8 cellular contexts compared by ENCODE assay signal in genomic region chr17:7574176-7574953, GRCh38. TPM values are rescaled to one million over a fixed set of nuclear protein-coding genes. Genes with fewer than 3 reads are reported as not detected.
DNase-seq lines count a peak whose midpoint lies in the region; ATAC-seq and TF ChIP-seq lines count a peak whose summit lies in the region.

No MANE protein-coding gene starts in this region.

- H3K4ac ChIP-seq in mesendoderm (ENCODE audit: low read depth, low read length), result no peak overlapping the region

- no peak overlapping the region for H2AK5ac ChIP-seq in mesendoderm (ENCODE audit: low read length)

- H3K27me3 ChIP-seq in body of pancreas, result no peaks in the 10 kb centered on the region
- no peaks in the 10 kb centered on the region for H3K27me3 ChIP-seq in mesendoderm (ENCODE audit: insufficient read depth, low read length, poor library complexity)
- no peaks in the 10 kb centered on the region for H3K27me3 ChIP-seq in vagina

- peak overlapping the region; percentile 23 for H3K4me2 ChIP-seq in mesendoderm (ENCODE audit: low read length)

- H2BK15ac ChIP-seq in mesendoderm (replicated peaks; ENCODE audit: low read depth), result no peak overlapping the region

- peaks cover 16% of the 10 kb centered on the region for H3K79me1 ChIP-seq in mesendoderm (ENCODE audit: low read length)

- H2BK120ac ChIP-seq in mesendoderm (ENCODE audit: low read depth, low read length), result no peak overlapping the region

- TF ChIP-seq CTCF in body of pancreas (IDR thresholded peaks at IDR 0.05), result no peak
- no peak for TF ChIP-seq CTCF in vagina (IDR thresholded peaks at IDR 0.05)

- no peak overlapping the region for H4K5ac ChIP-seq in mesendoderm (ENCODE audit: low read length)

- peaks cover 79% of the 10 kb centered on the region for H3K4me1 Mint-ChIP-seq in stimulated activated naive CD8-positive, alpha-beta T cell treated with anti-CD3 and anti-CD28 coated beads, Interleukin-15, Interleukin-2, amounts not matched to agents 100 ng/mL and 50 ng/mL, for 24 hours (ENCODE audit: low read depth)

- H3K27ac ChIP-seq in body of pancreas, result peak overlapping the region; percentile 90 to 99 (median 98)
- no peak overlapping the region for H3K27ac ChIP-seq in mesendoderm (ENCODE audit: low read depth, low read length)
- H3K27ac ChIP-seq in vagina, result peak overlapping the region; percentile 99

- peaks cover 39% of the 10 kb centered on the region for H3K79me2 ChIP-seq in mesendoderm (ENCODE audit: control insufficient read depth, insufficient read depth, low read length)

- H3K4me3 Mint-ChIP-seq in stimulated activated naive CD8-positive, alpha-beta T cell treated with anti-CD3 and anti-CD28 coated beads, Interleukin-15, Interleukin-2, amounts not matched to agents 100 ng/mL and 50 ng/mL, for 24 hours, result peak overlapping the region; percentile 95

- TF ChIP-seq POLR2A in body of pancreas (IDR thresholded peaks at IDR 0.05) (no peak), vagina (IDR thresholded peaks at IDR 0.05) (no peak)

- H3K9me3 Mint-ChIP-seq in stimulated activated naive CD8-positive, alpha-beta T cell treated with anti-CD3 and anti-CD28 coated beads, Interleukin-15, Interleukin-2, amounts not matched to agents 100 ng/mL and 50 ng/mL, for 24 hours, result no peaks in the 10 kb centered on the region

- H3K18ac ChIP-seq in mesendoderm (ENCODE audit: low read length), result no peak overlapping the region

- peaks cover 93% of the 10 kb centered on the region for H3K36me3 Mint-ChIP-seq in stimulated activated naive CD8-positive, alpha-beta T cell treated with anti-CD3 and anti-CD28 coated beads, Interleukin-15, Interleukin-2, amounts not matched to agents 100 ng/mL and 50 ng/mL, for 24 hours (ENCODE audit: low read depth)

- no peak overlapping the region for H4K8ac ChIP-seq in mesendoderm (ENCODE audit: low read depth, low read length)

- no peak for ATAC-seq in stimulated activated naive CD8-positive, alpha-beta T cell treated with anti-CD3 and anti-CD28 coated beads, Interleukin-15, Interleukin-2, amounts not matched to agents 100 U/mL and 50 U/mL, for 24 hours
- ATAC-seq in body of pancreas (no peak), GM19397 (IDR thresholded peaks at IDR 0.05; ENCODE audit: unreplicated experiment) (no peak)

- 18 to 23% methylated on average over 14 to 15 of the region's 15 CpGs for WGBS in body of pancreas, 2 donors
- no CpG with 5 or more reads among the region's 15 CpGs for WGBS in mesendoderm (ENCODE audit: extremely low coverage, insufficient coverage, low lambda C conversion rate)

- H3K23ac ChIP-seq in mesendoderm (ENCODE audit: low read length), result no peak overlapping the region

- H3K27ac Mint-ChIP-seq in stimulated activated naive CD8-positive, alpha-beta T cell treated with anti-CD3 and anti-CD28 coated beads, Interleukin-15, Interleukin-2, amounts not matched to agents 100 ng/mL and 50 ng/mL, for 24 hours, result peak overlapping the region; percentile 99

- peak overlapping the region; percentile 88 to 98 for H3K4me3 ChIP-seq in body of pancreas
- peak overlapping the region; percentile 90 for H3K4me3 ChIP-seq in mesendoderm (ENCODE audit: low read length)
- peak overlapping the region; percentile 97 to 100 for H3K4me3 ChIP-seq in vagina

- H3K4me1 ChIP-seq in body of pancreas (peaks cover 38% of the 10 kb centered on the region), mesendoderm (ENCODE audit: control insufficient read depth, low read depth, low read length) (peaks cover 2% of the 10 kb centered on the region), vagina (peaks cover 41% of the 10 kb centered on the region)

- peak overlapping the region; percentile 100 for H3K56ac ChIP-seq in mesendoderm (ENCODE audit: low read length)

- H3K36me3 ChIP-seq in body of pancreas (replicated peaks in 1 of 2; ENCODE audit: insufficient read depth in 1 of 2, low read depth in 2 of 2) (peaks cover 37 to 39% of the 10 kb centered on the region in 2 donors), mesendoderm (ENCODE audit: control insufficient read depth, insufficient read depth, low read length) (peaks cover 41% of the 10 kb centered on the region), vagina (peaks cover 6 to 70% of the 10 kb centered on the region in 2 donors)

- intact Hi-C loops in body of pancreas (cut with DNase I), result no loop called here
- intact Hi-C loops in vagina (cut with DNase I), result no loop called here

- H3K9me3 ChIP-seq in body of pancreas (no peaks in the 10 kb centered on the region), vagina (no peaks in the 10 kb centered on the region)

- H2BK5ac ChIP-seq in mesendoderm (ENCODE audit: low read length), result no peak overlapping the region

- H3K9ac ChIP-seq in mesendoderm (ENCODE audit: low read length), result peak overlapping the region; percentile 99

- no peak for DNase-seq in stimulated activated naive CD8-positive, alpha-beta T cell treated with anti-CD3 and anti-CD28 coated beads, Interleukin-15, Interleukin-2, amounts not matched to agents 100 U/mL and 50 U/mL, for 24 hours
- no peak for DNase-seq in body of pancreas
- DNase-seq in mesendoderm, result no peak
- DNase-seq in vagina (ENCODE audit: extremely low spot score in 2 of 2), result peak in 1 of 2 donors; percentile 88
- no peak for DNase-seq in NCI-H2107 treated with DMSO at 0.1 percent for 48 hours (lab: John Stamatoyannopoulos, UW; ENCODE audit: unreplicated experiment)
- DNase-seq in NCI-H2196 (lab: John Stamatoyannopoulos, UW; ENCODE audit: unreplicated experiment), result no peak

- H3K27me3 Mint-ChIP-seq in stimulated activated naive CD8-positive, alpha-beta T cell treated with anti-CD3 and anti-CD28 coated beads, Interleukin-15, Interleukin-2, amounts not matched to agents 100 ng/mL and 50 ng/mL, for 24 hours, result no peaks in the 10 kb centered on the region

RNA-seq across cellular contexts. Expression of gene CD68, which starts 5.1 kb away (rescaled TPM):
- total RNA-seq in body of pancreas (10 to 100 TPM in 1 of 2 donors, 1 to 10 TPM in 1; 4.3 to 14.8 TPM), vagina (40.0 TPM)
- polyA plus RNA-seq in mesendoderm (2013, experiment 1 of 2), result 0.44 TPM
- polyA plus RNA-seq in mesendoderm (2013, experiment 2 of 2), result 0.42 TPM

RNA-seq across cellular contexts. Expression of gene MPDU1, which starts 9.3 kb away (rescaled TPM):
- 10 to 100 TPM; 27.0 to 37.6 TPM for total RNA-seq in body of pancreas
- polyA plus RNA-seq in mesendoderm (2013, experiment 1 of 2), result 101 TPM
- 96.5 TPM for polyA plus RNA-seq in mesendoderm (2013, experiment 2 of 2)
- 73.4 TPM for total RNA-seq in vagina

RNA-seq across cellular contexts. Expression of gene SENP3, which starts 12.6 kb away (rescaled TPM):
- total RNA-seq in body of pancreas (10 to 100 TPM; 25.7 to 28.0 TPM), vagina (60.2 TPM)
- 59.2 TPM for polyA plus RNA-seq in mesendoderm (2013, experiment 1 of 2)
- polyA plus RNA-seq in mesendoderm (2013, experiment 2 of 2), result 55.7 TPM

RNA-seq across cellular contexts. Expression of gene SOX15, which starts 15.5 kb away (rescaled TPM):
- total RNA-seq in body of pancreas (not detected), vagina (44.4 TPM)
- 18.2 TPM for polyA plus RNA-seq in mesendoderm (2013, experiment 1 of 2)
- polyA plus RNA-seq in mesendoderm (2013, experiment 2 of 2), result 18.4 TPM

RNA-seq across cellular contexts. Expression of gene TNFSF13, which starts 15.8 kb away (rescaled TPM):
- 10 to 100 TPM; 11.9 to 18.8 TPM for total RNA-seq in body of pancreas
- polyA plus RNA-seq in mesendoderm (2013, experiment 1 of 2), result 1.1 TPM
- polyA plus RNA-seq in mesendoderm (2013, experiment 2 of 2), result 0.92 TPM
- total RNA-seq in vagina, result 20.1 TPM
